In the genomic region with DNA sequence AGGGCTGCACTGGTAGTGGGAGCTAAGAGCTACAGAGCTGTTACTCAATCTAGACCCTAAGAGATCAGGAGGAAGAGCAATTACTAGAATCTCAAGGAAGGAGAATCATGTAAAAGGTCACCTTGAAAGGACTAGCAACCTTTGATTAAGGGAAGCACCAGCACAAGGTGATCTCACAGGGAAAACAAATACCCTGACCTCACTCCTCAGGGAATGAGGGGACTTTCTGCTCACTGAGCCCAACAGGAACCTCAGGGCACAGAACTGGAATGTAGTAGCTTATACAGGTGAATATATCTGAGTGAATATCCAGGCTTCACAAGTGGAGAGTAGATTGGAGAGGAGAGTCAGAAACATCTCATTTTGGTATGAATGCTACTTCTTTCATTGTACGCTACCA, we compare ENCODE assay signal across 14 cellular contexts.
"Had no signal": no experiment of that assay in that cellular context is flagged by ENCODE, and none has a peak within 500 bp of the region (broad histone marks: within the 10 kb centered on the region; RNA-seq: fewer than 3 reads in every experiment).

No MANE protein-coding gene starts in this region.

- H3K9me3 Mint-ChIP-seq: central memory CD8-positive, alpha-beta T cell; nephron progenitor cell had no signal

- H3K36me3 Mint-ChIP-seq: brain had no signal

- H3K4me3 Mint-ChIP-seq: brain; central memory CD8-positive, alpha-beta T cell; immature natural killer cell; nephron progenitor cell had no signal

- DNase-seq: activated gamma-delta T cell; amygdala; cortex of kidney; glutamatergic neuron; immature natural killer cell; left cardiac atrium; nephron progenitor cell; ovary; stimulated activated CD4-positive, alpha-beta T cell treated with anti-CD3 and anti-CD28 coated beads, Interleukin-15, amount 100 ng/mL, for 24 hours; stimulated activated CD4-positive, alpha-beta T cell treated with anti-CD3 and anti-CD28 coated beads, Interleukin-4, amount 100 ng/mL, for 24 hours; T1000; trophoblast cell had no signal

- H3K27me3 Mint-ChIP-seq: central memory CD8-positive, alpha-beta T cell had no signal

- ATAC-seq: left cardiac atrium had no signal

- H3K27ac Mint-ChIP-seq: nephron progenitor cell had no signal

- H3K4me1 Mint-ChIP-seq: nephron progenitor cell had no signal
